In the genomic region with DNA sequence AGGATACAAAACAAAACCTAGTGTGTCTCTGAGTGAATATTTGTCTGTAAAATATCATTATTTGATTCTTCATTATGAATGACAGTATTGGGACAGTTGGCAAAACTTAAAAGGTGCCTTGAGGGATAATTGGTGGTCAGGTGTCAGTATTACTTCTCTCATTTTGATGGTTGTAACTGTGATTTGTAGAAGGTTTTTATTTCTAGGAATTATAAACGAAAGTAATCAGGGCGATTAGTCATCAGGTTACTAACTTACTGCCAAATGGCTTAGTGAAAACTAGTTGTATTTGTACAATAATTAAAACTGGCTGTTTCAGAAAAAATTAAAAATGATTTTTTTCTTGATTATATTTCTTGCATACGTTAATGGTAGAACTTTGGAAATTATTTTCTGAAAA, we compare ENCODE assay signal across 19 cellular contexts.
DNase-seq lines count a peak whose midpoint lies in the region; ATAC-seq, FAIRE-seq and TF ChIP-seq lines count a peak whose summit lies in the region.
"Had no signal": no experiment of that assay in that cellular context is flagged by ENCODE, and none has a peak within 500 bp of the region (broad histone marks: within the 10 kb centered on the region; RNA-seq: fewer than 3 reads in every experiment).

No MANE protein-coding gene starts in this region.

- no TSS peak for BruUV-seq in OCI-LY7 (replicated peaks; lab: Mats Ljungman, UMichigan)

- TF ChIP-seq CTCF in activated CD8-positive, alpha-beta T cell treated with anti-CD3 and anti-CD28 coated beads for 36 hours (IDR thresholded peaks at IDR 0.05) = no peak
- no peak for TF ChIP-seq CTCF in pancreas (IDR thresholded peaks at IDR 0.05)
- TF ChIP-seq CTCF in OCI-LY7 (conservative IDR thresholded peaks at IDR 0.05; ENCODE audit: low read length) = no peak

- H3K27me3 Mint-ChIP-seq in activated CD8-positive, alpha-beta T cell treated with anti-CD3 and anti-CD28 coated beads for 36 hours = no peaks in the 10 kb centered on the region
- H3K27me3 Mint-ChIP-seq in activated CD8-positive, alpha-beta T cell treated with anti-CD3 and anti-CD28 coated beads, Interleukin-2, amount 10 ng/mL, durations not matched to agents 7 days and 5 days (ENCODE audit: low read depth) = no peaks in the 10 kb centered on the region
- no peaks in the 10 kb centered on the region for H3K27me3 Mint-ChIP-seq in central memory CD8-positive, alpha-beta T cell
- H3K27me3 Mint-ChIP-seq: CD4-positive, CD25-positive, alpha-beta regulatory T cell had no signal

- FAIRE-seq in pancreas (lab: Jason Lieb, UNC) = peak; percentile 23
- FAIRE-seq: H1 had no signal

- ATAC-seq in activated CD8-positive, alpha-beta T cell treated with anti-CD3 and anti-CD28 coated beads for 36 hours = peak; percentile 62
- no peak for ATAC-seq in activated CD8-positive, alpha-beta T cell treated with anti-CD3 and anti-CD28 coated beads, Interleukin-2, amount 10 ng/mL, durations not matched to agents 7 days and 5 days
- ATAC-seq in central memory CD8-positive, alpha-beta T cell (replicated peaks; ENCODE audit: extremely low read depth, poor library complexity, severe bottlenecking) = no peak
- ATAC-seq in pancreas = no peak
- ATAC-seq in GM21529 (IDR thresholded peaks at IDR 0.05; ENCODE audit: unreplicated experiment) = no peak
- ATAC-seq: Panc1, Right ventricle myocardium inferior had no signal

- no peak overlapping the region for H3K27ac ChIP-seq in pancreas
- H3K27ac ChIP-seq in OCI-LY7 (ENCODE audit: low read depth, low read length, poor library complexity, severe bottlenecking) = no peak overlapping the region

- DNase-seq in activated CD8-positive, alpha-beta T cell treated with anti-CD3 and anti-CD28 coated beads for 36 hours = no peak
- no peak for DNase-seq in activated CD8-positive, alpha-beta T cell treated with anti-CD3 and anti-CD28 coated beads, Interleukin-2, amount 10 ng/mL, durations not matched to agents 7 days and 5 days
- peak; percentile 18 for DNase-seq in M059J (ENCODE audit: low read depth)
- no peak for DNase-seq in central memory CD8-positive, alpha-beta T cell (ENCODE audit: low spot score in 2 of 2)
- DNase-seq in pancreas = no peak
- DNase-seq in OCI-LY7 (ENCODE audit: low spot score) = no peak
- no peak for DNase-seq in OCI-M1 (lab: John Stamatoyannopoulos, UW)
- DNase-seq: GDM1, HFFc6, KG1, NCI-H1092, NCI-H187, NCI-H446 treated with DMSO at 0.1 percent for 48 hours, NCI-H774 had no signal

- CTCF ChIA-PET in activated CD8-positive, alpha-beta T cell treated with anti-CD3 and anti-CD28 coated beads for 36 hours (lab: Charles Lee) = no interaction called here
- CTCF ChIA-PET in activated CD8-positive, alpha-beta T cell treated with anti-CD3 and anti-CD28 coated beads, Interleukin-2, amount 10 ng/mL, durations not matched to agents 7 days and 5 days (lab: Charles Lee) = no interaction called here
- CTCF ChIA-PET in OCI-LY7 (lab: Charles Lee; ENCODE audit: unreplicated experiment) = no interaction called here

- H3K9me2 ChIP-seq in OCI-LY7 (ENCODE audit: insufficient read depth, low read length) = no peaks in the 10 kb centered on the region

- H3K36me3 ChIP-seq in pancreas (peaks cover 0 to 9% (median 0%) of the 10 kb centered on the region in 3 donors), OCI-LY7 (ENCODE audit: insufficient read depth, low read length) (peaks cover 96% of the 10 kb centered on the region)

- peaks cover 12% of the 10 kb centered on the region for H3K4me1 Mint-ChIP-seq in activated CD8-positive, alpha-beta T cell treated with anti-CD3 and anti-CD28 coated beads for 36 hours (ENCODE audit: low read depth)
- peaks cover 6% of the 10 kb centered on the region for H3K4me1 Mint-ChIP-seq in activated CD8-positive, alpha-beta T cell treated with anti-CD3 and anti-CD28 coated beads, Interleukin-2, amount 10 ng/mL, durations not matched to agents 7 days and 5 days (ENCODE audit: low read depth)
- peaks cover 12% of the 10 kb centered on the region for H3K4me1 Mint-ChIP-seq in central memory CD8-positive, alpha-beta T cell

- no peak overlapping the region for H3K4me2 ChIP-seq in OCI-LY7 (ENCODE audit: low read length)

- H3K9me3 Mint-ChIP-seq in activated CD8-positive, alpha-beta T cell treated with anti-CD3 and anti-CD28 coated beads for 36 hours = no peaks in the 10 kb centered on the region
- H3K9me3 Mint-ChIP-seq in activated CD8-positive, alpha-beta T cell treated with anti-CD3 and anti-CD28 coated beads, Interleukin-2, amount 10 ng/mL, durations not matched to agents 7 days and 5 days (ENCODE audit: insufficient read depth) = no peaks in the 10 kb centered on the region
- H3K9me3 Mint-ChIP-seq in central memory CD8-positive, alpha-beta T cell = no peaks in the 10 kb centered on the region
- H3K9me3 Mint-ChIP-seq: CD4-positive, CD25-positive, alpha-beta regulatory T cell; HFFc6 had no signal

- peaks cover 37% of the 10 kb centered on the region for H3K36me3 Mint-ChIP-seq in activated CD8-positive, alpha-beta T cell treated with anti-CD3 and anti-CD28 coated beads for 36 hours (ENCODE audit: low read depth)
- peaks cover 37% of the 10 kb centered on the region for H3K36me3 Mint-ChIP-seq in activated CD8-positive, alpha-beta T cell treated with anti-CD3 and anti-CD28 coated beads, Interleukin-2, amount 10 ng/mL, durations not matched to agents 7 days and 5 days (ENCODE audit: low read depth)
- H3K36me3 Mint-ChIP-seq in central memory CD8-positive, alpha-beta T cell (ENCODE audit: insufficient read depth) = peaks cover 38% of the 10 kb centered on the region

- WGBS in pancreas, 2 donors = 82 to 88% methylated on average over 3 of the region's 3 CpGs

- no peaks in the 10 kb centered on the region for H3K27me3 ChIP-seq in pancreas

- H3K4me3 Mint-ChIP-seq in activated CD8-positive, alpha-beta T cell treated with anti-CD3 and anti-CD28 coated beads for 36 hours = no peak overlapping the region
- H3K4me3 Mint-ChIP-seq in activated CD8-positive, alpha-beta T cell treated with anti-CD3 and anti-CD28 coated beads, Interleukin-2, amount 10 ng/mL, durations not matched to agents 7 days and 5 days = no peak overlapping the region
- no peak overlapping the region for H3K4me3 Mint-ChIP-seq in central memory CD8-positive, alpha-beta T cell
- H3K4me3 Mint-ChIP-seq: CD4-positive, CD25-positive, alpha-beta regulatory T cell; HFFc6 had no signal

- no peak overlapping the region for H2AFZ ChIP-seq in OCI-LY7 (ENCODE audit: low read length)

- H4K20me1 ChIP-seq in OCI-LY7 (ENCODE audit: insufficient read depth, low read length) = no peaks in the 10 kb centered on the region

- H3K9me3 ChIP-seq in pancreas (no peaks in the 10 kb centered on the region), OCI-LY7 (ENCODE audit: low read length) (no peaks in the 10 kb centered on the region)

- H3K4me3 ChIP-seq in pancreas (no peak overlapping the region), OCI-LY7 (ENCODE audit: low read depth, low read length, poor library complexity, severe bottlenecking) (no peak overlapping the region)

- POLR2A ChIA-PET in activated CD8-positive, alpha-beta T cell treated with anti-CD3 and anti-CD28 coated beads for 36 hours (lab: Charles Lee) = no interaction called here
- POLR2A ChIA-PET in activated CD8-positive, alpha-beta T cell treated with anti-CD3 and anti-CD28 coated beads, Interleukin-2, amount 10 ng/mL, durations not matched to agents 7 days and 5 days (lab: Charles Lee) = no interaction called here
- POLR2A ChIA-PET in OCI-LY7 (lab: Charles Lee) = interaction anchor here (0.6 to 0.8 kb wide), 3 partner anchors 17 to 165 kb away, joined by 3 to 5 read pairs (median 4); no protein-coding TSS in a partner anchor

- H3K27ac Mint-ChIP-seq in activated CD8-positive, alpha-beta T cell treated with anti-CD3 and anti-CD28 coated beads for 36 hours = peak overlapping the region; percentile 57
- no peak overlapping the region for H3K27ac Mint-ChIP-seq in activated CD8-positive, alpha-beta T cell treated with anti-CD3 and anti-CD28 coated beads, Interleukin-2, amount 10 ng/mL, durations not matched to agents 7 days and 5 days
- H3K27ac Mint-ChIP-seq in central memory CD8-positive, alpha-beta T cell (ENCODE audit: low read depth) = peak overlapping the region; percentile 33

- H3K4me1 ChIP-seq in pancreas (no peaks in the 10 kb centered on the region), OCI-LY7 (ENCODE audit: insufficient read depth, low read length, poor library complexity, severe bottlenecking) (no peaks in the 10 kb centered on the region)

- no peaks in the 10 kb centered on the region for H3K79me2 ChIP-seq in OCI-LY7 (ENCODE audit: insufficient read depth, low read depth, low read length)

- intact Hi-C loops in activated CD8-positive, alpha-beta T cell treated with anti-CD3 and anti-CD28 coated beads for 36 hours (cut with micrococcal nuclease) = no loop called here
- intact Hi-C loops in pancreas (cut with DNase I) (no loop called here), OCI-LY7 (cut with micrococcal nuclease; ENCODE audit: unreplicated experiment) (no loop called here)
